12 cellular contexts compared by ENCODE assay signal in genomic region chr4:153763404-153763803, GRCh38. TPM values are rescaled to one million over a fixed set of nuclear protein-coding genes. Genes with fewer than 3 reads are reported as not detected.
DNase-seq lines count a peak whose midpoint lies in the region; ATAC-seq and TF ChIP-seq lines count a peak whose summit lies in the region.
"Had no signal": no experiment of that assay in that cellular context is flagged by ENCODE, and none has a peak within 500 bp of the region (broad histone marks: within the 10 kb centered on the region; RNA-seq: fewer than 3 reads in every experiment).

No MANE protein-coding gene starts in this region.

- no peaks in the 10 kb centered on the region for H3K4me1 ChIP-seq in KMS-11 (ENCODE audit: low read depth, poor library complexity, severe bottlenecking)
- peaks cover 9% of the 10 kb centered on the region for H3K4me1 ChIP-seq in lower lobe of right lung
- H3K4me1 ChIP-seq: gastrocnemius medialis had no signal

- intact Hi-C loops in lower lobe of right lung (cut with DNase I) (no loop called here), dorsolateral prefrontal cortex (cut with DNase I) (no loop called here)

- no peaks in the 10 kb centered on the region for H3K9me3 ChIP-seq in lower lobe of right lung
- H3K9me3 ChIP-seq: gastrocnemius medialis had no signal

- H4K20me1 ChIP-seq in KMS-11 (ENCODE audit: insufficient read depth), result no peaks in the 10 kb centered on the region

- H3K27me3 ChIP-seq in KMS-11 (ENCODE audit: insufficient read depth, low read depth) (no peaks in the 10 kb centered on the region), lower lobe of right lung (ENCODE audit: low read depth) (peaks cover 28% of the 10 kb centered on the region), dorsolateral prefrontal cortex (no peaks in the 10 kb centered on the region)

- H3K9ac ChIP-seq in KMS-11, result no peak overlapping the region

- H2AFZ ChIP-seq in KMS-11 (ENCODE audit: low read depth), result no peak overlapping the region

- ATAC-seq in WTC11 (peak; percentile 26), lower lobe of right lung (no peak), HG03432 (IDR thresholded peaks at IDR 0.05; ENCODE audit: unreplicated experiment) (no peak)
- ATAC-seq: gastrocnemius medialis had no signal

- H3K27ac ChIP-seq in KMS-11 (no peak overlapping the region), lower lobe of right lung (no peak overlapping the region), dorsolateral prefrontal cortex (no peak overlapping the region)
- H3K27ac ChIP-seq: gastrocnemius medialis had no signal

- H3K36me3 Mint-ChIP-seq in WTC11, result no peaks in the 10 kb centered on the region

- peaks cover 6% of the 10 kb centered on the region for H3K27me3 Mint-ChIP-seq in WTC11 (ENCODE audit: low read depth)

- H3K4me1 Mint-ChIP-seq in WTC11, result peaks cover 27% of the 10 kb centered on the region

- TF ChIP-seq CTCF in KMS-11 (conservative IDR thresholded peaks at IDR 0.05; ENCODE audit: low read depth, low read length) (peak; percentile 42), WTC11 (IDR thresholded peaks at IDR 0.05) (peak; percentile 45), lower lobe of right lung (IDR thresholded peaks at IDR 0.05) (peak; percentile 13), dorsolateral prefrontal cortex (IDR thresholded peaks at IDR 0.05 in 54 of 56, conservative IDR thresholded peaks at IDR 0.05 in 2 of 56; ENCODE audit: low read depth in 1 of 56, partially characterized antibody in 56 of 56) (peak in 6 of 56 donors; percentile 15 to 21 (median 18))

- H3K27ac Mint-ChIP-seq in WTC11, result no peak overlapping the region
- H3K27ac Mint-ChIP-seq: T-helper 1 cell treated with Interleukin-12 subunit alpha and Interleukin-12 subunit beta and Interleukin-4 antibody, amounts not matched to agents 30 μg/mL and 1 μg/mL, for 36 hours had no signal

- H3K79me2 ChIP-seq in KMS-11 (ENCODE audit: insufficient read depth, low read depth), result no peaks in the 10 kb centered on the region

- H3K36me3 ChIP-seq in KMS-11 (ENCODE audit: insufficient read depth) (no peaks in the 10 kb centered on the region), lower lobe of right lung (no peaks in the 10 kb centered on the region)
- H3K36me3 ChIP-seq: gastrocnemius medialis had no signal

- POLR2A ChIA-PET in WTC11 (lab: Charles Lee), result no interaction called here

- no peak overlapping the region for H3K4me3 Mint-ChIP-seq in WTC11
- H3K4me3 Mint-ChIP-seq: T-helper 1 cell treated with Interleukin-12 subunit alpha and Interleukin-12 subunit beta and Interleukin-4 antibody, amounts not matched to agents 30 μg/mL and 1 μg/mL, for 36 hours had no signal

- CTCF ChIA-PET in WTC11 (lab: Charles Lee), result interaction anchor here (0.8 to 2.0 kb wide), 4 partner anchors 14 to 129 kb away, joined by 3 to 7 read pairs (median 4); partner anchors contain the start of gene SFRP2

- H3K9me3 Mint-ChIP-seq in WTC11, result peaks cover 5% of the 10 kb centered on the region; the same call in 1 of the 2 replicates
- H3K9me3 Mint-ChIP-seq: T-helper 1 cell treated with Interleukin-12 subunit alpha and Interleukin-12 subunit beta and Interleukin-4 antibody, amounts not matched to agents 30 μg/mL and 1 μg/mL, for 36 hours had no signal

- no peak overlapping the region for H3K4me2 ChIP-seq in KMS-11

- DNase-seq in ELR (ENCODE audit: low read depth) (peak; percentile 30), WTC11 (ENCODE audit: low spot score) (peak; percentile 47), lower lobe of right lung (no peak), dorsolateral prefrontal cortex (no peak)
- no peak for DNase-seq in stimulated activated naive CD4-positive, alpha-beta T cell (lab: John Stamatoyannopoulos, UW)
- DNase-seq: gastrocnemius medialis, GDM1, mesenchymal stem cell, NCI-H2227 treated with DMSO at 0.1 percent for 48 hours had no signal

- H3K4me3 ChIP-seq in KMS-11 (IDR thresholded peaks at IDR 0.05; ENCODE audit: insufficient read depth, low read depth, low read length), result no peak overlapping the region
- no peak overlapping the region for H3K4me3 ChIP-seq in lower lobe of right lung
- H3K4me3 ChIP-seq in dorsolateral prefrontal cortex, result no peak overlapping the region
- H3K4me3 ChIP-seq: gastrocnemius medialis had no signal

TF ChIP-seq in WTC11, 78 proteins besides CTCF, POLR2A, EP300 and RAD21:
- TF ChIP-seq MLX (CRISPR knock-in tag; IDR thresholded peaks at IDR 0.05) (no peak), TEAD4 (CRISPR knock-in tag; IDR thresholded peaks at IDR 0.05) (no peak), ZNF671 (CRISPR knock-in tag; IDR thresholded peaks at IDR 0.05) (no peak), OVOL2 (CRISPR knock-in tag; IDR thresholded peaks at IDR 0.05; ENCODE audit: borderline replicate concordance) (no peak)

RNA-seq across cellular contexts. Expression of gene RNF175, which starts 3.6 kb away (rescaled TPM):
- 5.2 to 5.7 TPM (median 5.4 TPM) in 3 replicates for total RNA-seq in WTC11 (2021)
- total RNA-seq in lower lobe of right lung, result 0.12 TPM
- 10 to 100 TPM in 119 of 120 experiments, 1 to 10 TPM in 1; 8.7 to 46.5 (median 29.8) TPM for total RNA-seq in dorsolateral prefrontal cortex

RNA-seq across cellular contexts. Expression of gene SFRP2, which starts 25.5 kb away (rescaled TPM):
- 417 to 505 TPM (median 497 TPM) in 3 replicates for total RNA-seq in WTC11 (2021)
- 39.5 TPM for total RNA-seq in lower lobe of right lung
- 10 to 100 TPM in 51 of 120 experiments, 1 to 10 TPM in 69; 1.9 to 28.8 (median 9.3) TPM for total RNA-seq in dorsolateral prefrontal cortex

Comparison
In these comparisons a context has a peak if more than half of its experiments do, and no peak if none do; other contexts are left out.
1. DNase-seq: peak in ELR (single experiment) and WTC11 (single experiment); none in lower lobe of right lung (single experiment), stimulated activated naive CD4-positive, alpha-beta T cell (0 of 6) and dorsolateral prefrontal cortex (0 of 10).
2. RNA of gene SFRP2, which starts 25.5 kb away (total RNA-seq): 417 to 505 TPM in WTC11; 39.5 TPM in lower lobe of right lung (single experiment) and 1.9 to 28.8 TPM in dorsolateral prefrontal cortex; every median in the first group is over 10 times any median in the second.